1 cellular context compared by ENCODE assay signal in genomic region chr5:150993836-150994412, GRCh38.
A peak's percentile ranks its signal among the peaks of the same experiment; 100 is the strongest.
TF ChIP-seq lines count a peak whose summit lies in the region.

No MANE protein-coding gene starts in this region.

TF ChIP-seq in HepG2, 621 proteins besides CTCF, POLR2A, EP300 and RAD21:
- TF ChIP-seq ARID5B (CRISPR knock-in tag; IDR thresholded peaks at IDR 0.05) (0 out of 2 replicates have a peak, but pooled peaks have one; percentile 10), NFATC3 (CRISPR knock-in tag; IDR thresholded peaks at IDR 0.05) (no peak)
